8 cellular contexts compared by ENCODE assay signal in genomic region chr1:12178511-12178910, GRCh38. TPM values are rescaled to one million over a fixed set of nuclear protein-coding genes. Genes with fewer than 3 reads are reported as not detected.
DNase-seq lines count a peak whose midpoint lies in the region; ATAC-seq, FAIRE-seq and TF ChIP-seq lines count a peak whose summit lies in the region.

No MANE protein-coding gene starts in this region.

- no peaks in the 10 kb centered on the region for H3K9me3 ChIP-seq in left ventricle myocardium inferior (replicated peaks)
- no peaks in the 10 kb centered on the region for H3K9me3 ChIP-seq in mucosa of rectum (ENCODE audit: control insufficient read depth in 2 of 2, low read length in 2 of 2)
- no peaks in the 10 kb centered on the region for H3K9me3 ChIP-seq in vagina
- H3K9me3 ChIP-seq in small intestine (ENCODE audit: control insufficient read depth, low read depth) = no peaks in the 10 kb centered on the region

- H3K27me3 Mint-ChIP-seq in activated naive CD4-positive, alpha-beta T cell treated with anti-CD3 and anti-CD28 coated beads, Interleukin-2, amount 50 U/mL, for 24 hours = no peaks in the 10 kb centered on the region

- peak overlapping the region in 1 of 2 donors; percentile 41 for H3K9ac ChIP-seq in mucosa of rectum (ENCODE audit: low read depth in 1 of 2, low read length in 2 of 2)

- peak overlapping the region; percentile 86 for H3K4me3 Mint-ChIP-seq in activated naive CD4-positive, alpha-beta T cell treated with anti-CD3 and anti-CD28 coated beads, Interleukin-2, amount 50 U/mL, for 24 hours

- peaks cover 4% of the 10 kb centered on the region for H3K36me3 Mint-ChIP-seq in activated naive CD4-positive, alpha-beta T cell treated with anti-CD3 and anti-CD28 coated beads, Interleukin-2, amount 50 U/mL, for 24 hours

- WGBS in small intestine, 3 donors = 54 to 60% (median 57%) methylated on average over 11 of the region's 11 CpGs

- DNase-seq in left ventricle myocardium inferior (no peak), left ventricle myocardium superior (no peak), vagina (ENCODE audit: extremely low spot score in 2 of 2) (no peak), NAMALWA (ENCODE audit: low spot score) (no peak), small intestine (no peak)

- peak overlapping the region; percentile 99 for H3K27ac Mint-ChIP-seq in activated naive CD4-positive, alpha-beta T cell treated with anti-CD3 and anti-CD28 coated beads, Interleukin-2, amount 50 U/mL, for 24 hours

- no peaks in the 10 kb centered on the region for H3K36me3 ChIP-seq in left ventricle myocardium inferior
- no peaks in the 10 kb centered on the region for H3K36me3 ChIP-seq in mucosa of rectum (ENCODE audit: control insufficient read depth in 2 of 2, insufficient read depth in 2 of 2, low read length in 2 of 2)
- H3K36me3 ChIP-seq in vagina = no peaks in the 10 kb centered on the region
- H3K36me3 ChIP-seq in small intestine (ENCODE audit: control insufficient read depth in 2 of 2, insufficient read depth in 2 of 2, low read length in 2 of 2) = peaks cover 3 to 5% of the 10 kb centered on the region in 2 donors

- TF ChIP-seq CTCF in left ventricle myocardium inferior (IDR thresholded peaks at IDR 0.05; ENCODE audit: borderline replicate concordance) (no peak), vagina (IDR thresholded peaks at IDR 0.05) (no peak)

- peak overlapping the region; percentile 94 for H3K27ac ChIP-seq in left ventricle myocardium inferior (replicated peaks)
- peak overlapping the region; percentile 20 to 52 for H3K27ac ChIP-seq in mucosa of rectum (ENCODE audit: low read depth in 2 of 2, low read length in 2 of 2)
- H3K27ac ChIP-seq in vagina = peak overlapping the region; percentile 80
- H3K27ac ChIP-seq in small intestine (ENCODE audit: low read depth in 1 of 2, low read length in 1 of 2) = peak overlapping the region in 1 of 2 donors; percentile 79

- H3K27me3 ChIP-seq in left ventricle myocardium inferior (ENCODE audit: low read depth) (peaks cover 14% of the 10 kb centered on the region), mucosa of rectum (ENCODE audit: control insufficient read depth in 2 of 2, insufficient read depth in 2 of 2, low read length in 2 of 2) (no peaks in the 10 kb centered on the region), vagina (no peaks in the 10 kb centered on the region), small intestine (ENCODE audit: control insufficient read depth in 2 of 2, insufficient read depth in 2 of 2, low read length in 2 of 2) (no peaks in the 10 kb centered on the region)

- TF ChIP-seq POLR2A in vagina (IDR thresholded peaks at IDR 0.05) = no peak

- no peak for FAIRE-seq in small intestine (lab: Jason Lieb, UNC)

- H3K4me3 ChIP-seq in left ventricle myocardium inferior (no peak overlapping the region), mucosa of rectum (ENCODE audit: low read length in 2 of 2) (no peak overlapping the region), vagina (no peak overlapping the region), small intestine (ENCODE audit: low read depth in 1 of 2, low read length in 2 of 2) (no peak overlapping the region)

- H3K9me3 Mint-ChIP-seq in activated naive CD4-positive, alpha-beta T cell treated with anti-CD3 and anti-CD28 coated beads, Interleukin-2, amount 50 U/mL, for 24 hours = no peaks in the 10 kb centered on the region

- intact Hi-C loops in left ventricle myocardium inferior (cut with micrococcal nuclease) (no loop called here), left ventricle myocardium superior (cut with micrococcal nuclease) (no loop called here), vagina (cut with DNase I) (no loop called here)

- H3K4me1 Mint-ChIP-seq in activated naive CD4-positive, alpha-beta T cell treated with anti-CD3 and anti-CD28 coated beads, Interleukin-2, amount 50 U/mL, for 24 hours = peaks cover 81% of the 10 kb centered on the region

- H3K4me1 ChIP-seq in left ventricle myocardium inferior = peaks cover 93% of the 10 kb centered on the region
- peaks cover 21 to 23% of the 10 kb centered on the region in 2 donors for H3K4me1 ChIP-seq in mucosa of rectum (ENCODE audit: control insufficient read depth in 2 of 2, insufficient read depth in 2 of 2, low read length in 2 of 2)
- peaks cover 91% of the 10 kb centered on the region for H3K4me1 ChIP-seq in vagina
- peaks cover 0 to 3% of the 10 kb centered on the region in 2 donors for H3K4me1 ChIP-seq in small intestine (ENCODE audit: control insufficient read depth in 2 of 2, insufficient read depth in 1 of 2, low read depth in 1 of 2, low read length in 1 of 2)

- no peak for ATAC-seq in left ventricle myocardium superior
- no peak for ATAC-seq in HG02798 (IDR thresholded peaks at IDR 0.05; ENCODE audit: poor library complexity, unreplicated experiment)

RNA-seq across cellular contexts. Expression of gene TNFRSF1B, which starts 11.7 kb away (rescaled TPM):
- total RNA-seq in left ventricle myocardium inferior (16.2 TPM), left ventricle myocardium superior (13.0 TPM), vagina (41.0 TPM)
- 10 to 100 TPM; 17.2 to 30.4 (median 20.0) TPM for polyA plus RNA-seq in small intestine

RNA-seq across cellular contexts. Expression of gene VPS13D, which starts 51.3 kb away (rescaled TPM):
- total RNA-seq in left ventricle myocardium inferior (71.6 TPM), left ventricle myocardium superior (112 TPM), vagina (88.9 TPM)
- polyA plus RNA-seq in small intestine = 10 to 100 TPM; 15.9 to 21.5 (median 16.2) TPM
